In genomic region chr13:109162248-109163051, GRCh38 we compare ENCODE assay signal across 8 cellular contexts.
DNase-seq lines count a peak whose midpoint lies in the region; ATAC-seq, FAIRE-seq and TF ChIP-seq lines count a peak whose summit lies in the region.

No MANE protein-coding gene starts in this region.

- H3K4me1 ChIP-seq in hepatocyte (ENCODE audit: insufficient read depth): no peaks in the 10 kb centered on the region

- no peaks in the 10 kb centered on the region for H3K36me3 Mint-ChIP-seq in CD14-positive monocyte
- H3K36me3 Mint-ChIP-seq in stimulated activated effector memory CD8-positive, alpha-beta T cell treated with anti-CD3 and anti-CD28 coated beads, Interleukin-12 subunit alpha, Interleukin-12 subunit beta, amount 100 ng/mL, for 72 hours: peaks cover 1% of the 10 kb centered on the region

- no peak for TF ChIP-seq CTCF in CD14-positive monocyte (IDR thresholded peaks at IDR 0.05)
- TF ChIP-seq CTCF in hepatocyte (IDR thresholded peaks at IDR 0.05; ENCODE audit: poor library complexity): no peak

- H3K27me3 ChIP-seq in hepatocyte: no peaks in the 10 kb centered on the region

- H3K9me2 ChIP-seq in hepatocyte (replicated peaks; ENCODE audit: insufficient read depth): no peaks in the 10 kb centered on the region

- no peaks in the 10 kb centered on the region for H3K36me3 ChIP-seq in hepatocyte (replicated peaks; ENCODE audit: insufficient read depth, low read depth)

- no peaks in the 10 kb centered on the region for H3K79me2 ChIP-seq in hepatocyte

- peak overlapping the region in 2 of 7 donors; percentile 3 to 25 for H3K27ac Mint-ChIP-seq in CD14-positive monocyte
- H3K27ac Mint-ChIP-seq in stimulated activated effector memory CD8-positive, alpha-beta T cell treated with anti-CD3 and anti-CD28 coated beads, Interleukin-12 subunit alpha, Interleukin-12 subunit beta, amount 100 ng/mL, for 72 hours: no peak overlapping the region

- H3K9me3 ChIP-seq in hepatocyte (ENCODE audit: low read depth): no peaks in the 10 kb centered on the region

- H3K4me3 Mint-ChIP-seq in CD14-positive monocyte: peak overlapping the region in 1 of 2 donors; percentile 31
- no peak overlapping the region for H3K4me3 Mint-ChIP-seq in stimulated activated effector memory CD8-positive, alpha-beta T cell treated with anti-CD3 and anti-CD28 coated beads, Interleukin-12 subunit alpha, Interleukin-12 subunit beta, amount 100 ng/mL, for 72 hours

- intact Hi-C loops in CD14-positive monocyte (cut with micrococcal nuclease): loop anchor here in 1 of 2 donors (10.0 kb wide), 1 partner anchor 622 kb away; the partner anchor contains the start of gene IRS2

- H3K27me3 Mint-ChIP-seq in CD14-positive monocyte (ENCODE audit: low read depth in 3 of 3): peaks cover 5 to 9% (median 5%) of the 10 kb centered on the region in 3 donors

- H3K9me3 Mint-ChIP-seq in CD14-positive monocyte: no peaks in the 10 kb centered on the region
- peaks cover 4% of the 10 kb centered on the region for H3K9me3 Mint-ChIP-seq in stimulated activated effector memory CD8-positive, alpha-beta T cell treated with anti-CD3 and anti-CD28 coated beads, Interleukin-12 subunit alpha, Interleukin-12 subunit beta, amount 100 ng/mL, for 72 hours

- DNase-seq in CD14-positive monocyte (ENCODE audit: low spot score) (peak; percentile 79), GM19239 (ENCODE audit: insufficient read length, low spot score) (peak; percentile 45), SKM-1 (lab: John Stamatoyannopoulos, UW; ENCODE audit: unreplicated experiment) (peak; percentile 95), AG08396 (ENCODE audit: low spot score) (no peak), hepatocyte (ENCODE audit: low spot score) (no peak)
- peak in 1 of 2 donors; percentile 51 for DNase-seq in stimulated activated effector memory CD8-positive, alpha-beta T cell treated with anti-CD3 and anti-CD28 coated beads, Interleukin-12 subunit alpha, Interleukin-12 subunit beta, amount 100 ng/mL, for 72 hours (ENCODE audit: low spot score in 2 of 2)
- DNase-seq in stimulated activated naive CD4-positive, alpha-beta T cell (lab: John Stamatoyannopoulos, UW): no peak

- peak; percentile 85 for ATAC-seq in HG03159 (IDR thresholded peaks at IDR 0.05; ENCODE audit: unreplicated experiment)
- ATAC-seq in stimulated activated effector memory CD8-positive, alpha-beta T cell treated with anti-CD3 and anti-CD28 coated beads, Interleukin-12 subunit alpha, Interleukin-12 subunit beta, amount 100 ng/mL, for 72 hours: peak; percentile 89

- peak; percentile 100 for FAIRE-seq in GM19239 (lab: Jason Lieb, UNC)

- WGBS in hepatocyte (ENCODE audit: low lambda C conversion rate, missing lambda C conversion rate): 88% methylated on average over 8 of the region's 8 CpGs

- peaks cover 22% of the 10 kb centered on the region for H3K4me1 Mint-ChIP-seq in CD14-positive monocyte
- no peaks in the 10 kb centered on the region for H3K4me1 Mint-ChIP-seq in stimulated activated effector memory CD8-positive, alpha-beta T cell treated with anti-CD3 and anti-CD28 coated beads, Interleukin-12 subunit alpha, Interleukin-12 subunit beta, amount 100 ng/mL, for 72 hours

- H3K4me2 ChIP-seq in hepatocyte: no peak overlapping the region

- no peak overlapping the region for H2AFZ ChIP-seq in hepatocyte

- no peak overlapping the region for H3K27ac ChIP-seq in hepatocyte

- no peak overlapping the region for H3K4me3 ChIP-seq in hepatocyte

- no peaks in the 10 kb centered on the region for H4K20me1 ChIP-seq in hepatocyte (ENCODE audit: insufficient read depth, poor library complexity, severe bottlenecking)

Comparison
In these comparisons a context has a peak if more than half of its experiments do, and no peak if none do; other contexts are left out.
1. DNase-seq: peak in CD14-positive monocyte (single experiment), GM19239 (single experiment) and SKM-1 (single experiment); none in stimulated activated naive CD4-positive, alpha-beta T cell (0 of 6), AG08396 (single experiment) and hepatocyte (single experiment).